1 cellular context compared by ENCODE assay signal in the genomic region with DNA sequence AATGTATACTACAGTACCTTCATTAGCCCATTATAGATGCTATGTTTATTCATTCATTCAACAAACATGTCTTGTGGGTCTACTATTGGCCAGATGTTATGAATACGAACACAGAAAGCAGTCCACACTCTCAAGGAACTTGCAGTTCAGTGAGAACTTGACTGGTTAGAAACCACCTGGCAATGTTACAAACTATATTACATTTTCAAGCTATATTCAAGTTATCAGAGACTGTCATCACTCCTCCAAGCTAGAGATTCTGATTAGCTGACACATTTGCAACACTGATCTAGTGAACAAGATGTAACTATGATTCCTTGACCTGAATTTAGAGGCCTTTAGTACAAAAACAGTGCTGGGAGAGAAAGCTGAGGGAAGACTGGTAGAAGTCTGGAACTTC.
TF ChIP-seq lines count a peak whose summit lies in the region.

No MANE protein-coding gene starts in this region.

TF ChIP-seq in GM23338, 12 proteins besides CTCF, POLR2A, EP300 and RAD21 (continued from another document):
- no peak for TF ChIP-seq POLR2AphosphoS5 (IDR thresholded peaks at IDR 0.05; ENCODE audit: low read depth)
- no peak for TF ChIP-seq JUNB (IDR thresholded peaks at IDR 0.05; ENCODE audit: unreplicated experiment)
- no peak for TF ChIP-seq STAT1 (IDR thresholded peaks at IDR 0.05; ENCODE audit: unreplicated experiment)
- TF ChIP-seq CREB1 (CRISPR knock-in tag; IDR thresholded peaks at IDR 0.05; ENCODE audit: low read depth), result no peak
- TF ChIP-seq, protein P1, sequence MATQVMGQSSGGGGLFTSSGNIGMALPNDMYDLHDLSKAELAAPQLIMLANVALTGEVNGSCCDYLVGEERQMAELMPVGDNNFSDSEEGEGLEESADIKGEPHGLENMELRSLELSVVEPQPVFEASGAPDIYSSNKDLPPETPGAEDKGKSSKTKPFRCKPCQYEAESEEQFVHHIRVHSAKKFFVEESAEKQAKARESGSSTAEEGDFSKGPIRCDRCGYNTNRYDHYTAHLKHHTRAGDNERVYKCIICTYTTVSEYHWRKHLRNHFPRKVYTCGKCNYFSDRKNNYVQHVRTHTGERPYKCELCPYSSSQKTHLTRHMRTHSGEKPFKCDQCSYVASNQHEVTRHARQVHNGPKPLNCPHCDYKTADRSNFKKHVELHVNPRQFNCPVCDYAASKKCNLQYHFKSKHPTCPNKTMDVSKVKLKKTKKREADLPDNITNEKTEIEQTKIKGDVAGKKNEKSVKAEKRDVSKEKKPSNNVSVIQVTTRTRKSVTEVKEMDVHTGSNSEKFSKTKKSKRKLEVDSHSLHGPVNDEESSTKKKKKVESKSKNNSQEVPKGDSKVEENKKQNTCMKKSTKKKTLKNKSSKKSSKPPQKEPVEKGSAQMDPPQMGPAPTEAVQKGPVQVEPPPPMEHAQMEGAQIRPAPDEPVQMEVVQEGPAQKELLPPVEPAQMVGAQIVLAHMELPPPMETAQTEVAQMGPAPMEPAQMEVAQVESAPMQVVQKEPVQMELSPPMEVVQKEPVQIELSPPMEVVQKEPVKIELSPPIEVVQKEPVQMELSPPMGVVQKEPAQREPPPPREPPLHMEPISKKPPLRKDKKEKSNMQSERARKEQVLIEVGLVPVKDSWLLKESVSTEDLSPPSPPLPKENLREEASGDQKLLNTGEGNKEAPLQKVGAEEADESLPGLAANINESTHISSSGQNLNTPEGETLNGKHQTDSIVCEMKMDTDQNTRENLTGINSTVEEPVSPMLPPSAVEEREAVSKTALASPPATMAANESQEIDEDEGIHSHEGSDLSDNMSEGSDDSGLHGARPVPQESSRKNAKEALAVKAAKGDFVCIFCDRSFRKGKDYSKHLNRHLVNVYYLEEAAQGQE (IDR thresholded peaks at IDR 0.05; ENCODE audit: unreplicated experiment), result no peak
